38 cellular contexts compared by ENCODE assay signal in genomic region chrX:143726296-143726695, GRCh38. TPM values are rescaled to one million over a fixed set of nuclear protein-coding genes. Genes with fewer than 3 reads are reported as not detected.
"Had no signal": no experiment of that assay in that cellular context is flagged by ENCODE, and none has a peak within 500 bp of the region (broad histone marks: within the 10 kb centered on the region; RNA-seq: fewer than 3 reads in every experiment).

No MANE protein-coding gene starts in this region.

- H3K27me3 ChIP-seq: MG63 had no signal

- H3K27ac ChIP-seq: KMS-11 had no signal

- H3K9me3 ChIP-seq: MG63 had no signal

- DNase-seq: Karpas-422, Kasumi-1, KG1, MG63, MM.1S, MV-4-11, NCI-H1048, NCI-H1092, NCI-H1092 treated with DMSO at 0.1 percent for 48 hours, NCI-H1105, NCI-H1105 treated with DMSO at 0.1 percent for 48 hours, NCI-H1417, NCI-H1417 treated with DMSO at 0.1 percent for 48 hours, NCI-H1436, NCI-H1436 treated with DMSO at 0.1 percent for 48 hours, NCI-H146, NCI-H1694, NCI-H1694 treated with DMSO at 0.1 percent for 48 hours, NCI-H187, NCI-H187 treated with DMSO at 0.1 percent for 48 hours, NCI-H1930, NCI-H2029, NCI-H2029 treated with DMSO at 0.1 percent for 48 hours, NCI-H2081, NCI-H2081 treated with DMSO at 0.1 percent for 48 hours, NCI-H2107, NCI-H2171, NCI-H2171 treated with DMSO at 0.1 percent for 48 hours, NCI-H2227 treated with DMSO at 0.1 percent for 48 hours, NCI-H226, NCI-H345, NCI-H446, NCI-H446 treated with DMSO at 0.1 percent for 48 hours had no signal

- H3K4me3 ChIP-seq: MG63 had no signal

- H3K36me3 ChIP-seq: MG63 had no signal

RNA-seq across cellular contexts. Expression of gene SPANXN2, which starts 5.7 kb away (rescaled TPM):
- total RNA-seq: LHCN-M2, M059J, MCF 10A, NCI-H460 had no signal
